1 cellular context compared by ENCODE assay signal in the genomic region with DNA sequence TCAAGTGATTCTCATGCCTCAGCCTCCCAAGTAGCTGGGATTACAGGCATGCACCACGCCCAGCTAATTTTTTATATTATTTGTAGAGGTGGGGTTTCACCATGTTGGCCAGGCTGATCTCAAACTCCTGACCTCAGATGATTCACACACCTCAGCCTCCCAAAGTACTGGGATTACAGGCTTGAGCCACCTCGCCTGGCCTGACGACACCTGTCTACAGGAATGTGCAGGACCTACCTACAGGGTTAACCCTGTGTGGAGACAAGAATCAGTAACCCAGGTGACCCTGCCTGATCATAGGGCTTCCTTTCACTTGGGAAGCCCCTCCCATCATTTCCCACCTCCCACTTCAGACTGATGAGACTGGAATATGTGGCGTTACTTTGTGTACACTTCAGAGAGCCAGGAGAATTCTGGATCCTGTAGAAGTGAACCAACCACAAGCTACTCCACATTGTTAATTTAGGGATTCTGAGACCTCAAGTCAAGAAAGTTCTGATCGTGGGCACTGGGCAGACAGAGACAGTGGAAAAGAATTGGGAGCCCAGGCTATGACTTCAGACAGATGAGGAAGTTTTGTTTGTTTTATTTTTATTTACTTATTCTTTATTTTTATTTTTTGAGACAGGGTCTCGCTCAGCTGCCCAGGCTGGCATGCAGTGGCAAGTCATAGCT.
TF ChIP-seq lines count a peak whose summit lies in the region.

No MANE protein-coding gene starts in this region.

TF ChIP-seq in HCT116, 20 proteins besides CTCF, POLR2A, EP300 and RAD21:
- no peak for TF ChIP-seq SIN3A (IDR thresholded peaks at IDR 0.05; ENCODE audit: low read depth)
- TF ChIP-seq ZFX (IDR thresholded peaks at IDR 0.05), result no peak
- TF ChIP-seq FOSL1 (IDR thresholded peaks at IDR 0.05; ENCODE audit: low read depth), result peak; percentile 37; the same call in 1 of the 2 replicates
- peak; percentile 51 for TF ChIP-seq SP1 (IDR thresholded peaks at IDR 0.05; ENCODE audit: low read depth)
- TF ChIP-seq, protein P1, sequence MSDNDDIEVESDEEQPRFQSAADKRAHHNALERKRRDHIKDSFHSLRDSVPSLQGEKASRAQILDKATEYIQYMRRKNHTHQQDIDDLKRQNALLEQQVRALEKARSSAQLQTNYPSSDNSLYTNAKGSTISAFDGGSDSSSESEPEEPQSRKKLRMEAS (IDR thresholded peaks at IDR 0.05), result peak; percentile 20; the same call in 1 of the 2 replicates
- no peak for TF ChIP-seq EZH2phosphoT487 (IDR thresholded peaks at IDR 0.05; ENCODE audit: borderline replicate concordance)
- TF ChIP-seq POLR2AphosphoS5 (IDR thresholded peaks at IDR 0.05; ENCODE audit: low read depth, low read length), result 0 out of 2 replicates have a peak, but pooled peaks have one; percentile 25
- TF ChIP-seq, protein P2, sequence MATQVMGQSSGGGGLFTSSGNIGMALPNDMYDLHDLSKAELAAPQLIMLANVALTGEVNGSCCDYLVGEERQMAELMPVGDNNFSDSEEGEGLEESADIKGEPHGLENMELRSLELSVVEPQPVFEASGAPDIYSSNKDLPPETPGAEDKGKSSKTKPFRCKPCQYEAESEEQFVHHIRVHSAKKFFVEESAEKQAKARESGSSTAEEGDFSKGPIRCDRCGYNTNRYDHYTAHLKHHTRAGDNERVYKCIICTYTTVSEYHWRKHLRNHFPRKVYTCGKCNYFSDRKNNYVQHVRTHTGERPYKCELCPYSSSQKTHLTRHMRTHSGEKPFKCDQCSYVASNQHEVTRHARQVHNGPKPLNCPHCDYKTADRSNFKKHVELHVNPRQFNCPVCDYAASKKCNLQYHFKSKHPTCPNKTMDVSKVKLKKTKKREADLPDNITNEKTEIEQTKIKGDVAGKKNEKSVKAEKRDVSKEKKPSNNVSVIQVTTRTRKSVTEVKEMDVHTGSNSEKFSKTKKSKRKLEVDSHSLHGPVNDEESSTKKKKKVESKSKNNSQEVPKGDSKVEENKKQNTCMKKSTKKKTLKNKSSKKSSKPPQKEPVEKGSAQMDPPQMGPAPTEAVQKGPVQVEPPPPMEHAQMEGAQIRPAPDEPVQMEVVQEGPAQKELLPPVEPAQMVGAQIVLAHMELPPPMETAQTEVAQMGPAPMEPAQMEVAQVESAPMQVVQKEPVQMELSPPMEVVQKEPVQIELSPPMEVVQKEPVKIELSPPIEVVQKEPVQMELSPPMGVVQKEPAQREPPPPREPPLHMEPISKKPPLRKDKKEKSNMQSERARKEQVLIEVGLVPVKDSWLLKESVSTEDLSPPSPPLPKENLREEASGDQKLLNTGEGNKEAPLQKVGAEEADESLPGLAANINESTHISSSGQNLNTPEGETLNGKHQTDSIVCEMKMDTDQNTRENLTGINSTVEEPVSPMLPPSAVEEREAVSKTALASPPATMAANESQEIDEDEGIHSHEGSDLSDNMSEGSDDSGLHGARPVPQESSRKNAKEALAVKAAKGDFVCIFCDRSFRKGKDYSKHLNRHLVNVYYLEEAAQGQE (IDR thresholded peaks at IDR 0.05; ENCODE audit: low read depth), result no peak
- TF ChIP-seq JUND (IDR thresholded peaks at IDR 0.05), result peak; percentile 33; the same call in 1 of the 2 replicates
